ENCODE assay signal across 7 cellular contexts in genomic region chr13:32031025-32031814, GRCh38. TPM values are rescaled to one million over a fixed set of nuclear protein-coding genes. Genes with fewer than 3 reads are reported as not detected.
DNase-seq lines count a peak whose midpoint lies in the region; ATAC-seq and TF ChIP-seq lines count a peak whose summit lies in the region.

Gene FRY, plus strand, starts transcription at chr13:32031774. Its CDS starts 22 bp downstream, at chr13:32031796.

- ATAC-seq in GM18505 (IDR thresholded peaks at IDR 0.05; ENCODE audit: unreplicated experiment) = peak; percentile 72
- peak; percentile 81 for ATAC-seq in HG02852 (IDR thresholded peaks at IDR 0.05; ENCODE audit: unreplicated experiment)
- ATAC-seq in activated B cell treated with CpG ODN at 0.5 μM for 24 hours (ENCODE audit: low read depth) = peak; percentile 75

- H3K4me3 Mint-ChIP-seq in activated B cell treated with CpG ODN at 0.5 μM for 24 hours = peak within 1 kb of the TSS; percentile 94

- peak; percentile 41 for DNase-seq in NCI-H2029 (lab: John Stamatoyannopoulos, UW)
- peak; percentile 42 for DNase-seq in activated B cell treated with CpG ODN at 0.5 μM for 24 hours
- DNase-seq in cerebellum (ENCODE audit: low spot score) = peak; percentile 85
- DNase-seq in kidney epithelial cell (ENCODE audit: low read depth) = no peak
- DNase-seq in stimulated activated CD4-positive, alpha-beta T cell treated with anti-CD3 and anti-CD28 coated beads, Interleukin-15, amount 100 ng/mL, for 24 hours = peak; percentile 70

- no peaks in the 10 kb centered on the region for H3K36me3 ChIP-seq in kidney epithelial cell (ENCODE audit: control insufficient read depth, insufficient read depth, low read length)

- intact Hi-C loops in activated B cell treated with CpG ODN at 0.5 μM for 24 hours (cut with micrococcal nuclease) = loop anchor here (1.0 to 10.0 kb wide), 6 partner anchors 8 to 1514 kb away; partner anchors contain the start of genes BRCA2, N4BP2L1 and ZAR1L

- H3K27me3 ChIP-seq in kidney epithelial cell (ENCODE audit: control insufficient read depth, insufficient read depth, low read length) = no peaks in the 10 kb centered on the region

- peak within 1 kb of the TSS; percentile 61 for H3K27ac Mint-ChIP-seq in activated B cell treated with CpG ODN at 0.5 μM for 24 hours

- peaks cover 26% of the 10 kb centered on the region for H3K4me1 Mint-ChIP-seq in activated B cell treated with CpG ODN at 0.5 μM for 24 hours

- H3K27me3 Mint-ChIP-seq in activated B cell treated with CpG ODN at 0.5 μM for 24 hours = peaks cover 7% of the 10 kb centered on the region

- CTCF ChIA-PET in activated B cell treated with CpG ODN at 0.5 μM for 24 hours (lab: Charles Lee) = no interaction called here

- TF ChIP-seq CTCF in activated B cell treated with CpG ODN at 0.5 μM for 24 hours (IDR thresholded peaks at IDR 0.05) = no peak
- TF ChIP-seq CTCF in kidney epithelial cell (IDR thresholded peaks at IDR 0.05; ENCODE audit: insufficient read depth, low read length, poor library complexity, severe bottlenecking) = peak; percentile 17

- no peaks in the 10 kb centered on the region for H3K36me3 Mint-ChIP-seq in activated B cell treated with CpG ODN at 0.5 μM for 24 hours (ENCODE audit: low read depth)

- no peaks in the 10 kb centered on the region for H3K9me3 Mint-ChIP-seq in activated B cell treated with CpG ODN at 0.5 μM for 24 hours

- peak; percentile 34 for TF ChIP-seq POLR2A in GM18505 (IDR thresholded peaks at IDR 0.05; ENCODE audit: borderline replicate concordance, extremely low read depth, insufficient read depth, insufficient read length)

- POLR2A ChIA-PET in activated B cell treated with CpG ODN at 0.5 μM for 24 hours (lab: Charles Lee) = interaction anchor here (1.6 to 3.3 kb wide), 2 partner anchors 10 to 284 kb away, joined by 10 to 13 read pairs; partner anchors contain the start of genes BRCA2 and ZAR1L

- H3K4me3 ChIP-seq in kidney epithelial cell (ENCODE audit: low read depth, low read length) = peak within 1 kb of the TSS; percentile 67

RNA-seq across cellular contexts. Expression of gene FRY, which starts in this region (rescaled TPM):
- total RNA-seq in activated B cell treated with CpG ODN at 0.5 μM for 24 hours (4.7 and 4.8 TPM in 2 replicates), cerebellum (76.3 TPM), kidney epithelial cell (4.9 and 6.7 TPM in 2 replicates)

Comparison
In these comparisons a context has a peak if more than half of its experiments do, and no peak if none do; other contexts are left out.
1. RNA of gene FRY (total RNA-seq): 76.3 TPM in cerebellum (single experiment); 4.9 to 6.7 TPM in kidney epithelial cell and 4.7 to 4.8 TPM in activated B cell treated with CpG ODN at 0.5 μM for 24 hours; every median in the first group is over 10 times any median in the second.
2. Peak in every context shown above with its lines, with median percentiles within 50 percentile points of each other: ATAC-seq.